8 cellular contexts compared by ENCODE assay signal in the genomic region with DNA sequence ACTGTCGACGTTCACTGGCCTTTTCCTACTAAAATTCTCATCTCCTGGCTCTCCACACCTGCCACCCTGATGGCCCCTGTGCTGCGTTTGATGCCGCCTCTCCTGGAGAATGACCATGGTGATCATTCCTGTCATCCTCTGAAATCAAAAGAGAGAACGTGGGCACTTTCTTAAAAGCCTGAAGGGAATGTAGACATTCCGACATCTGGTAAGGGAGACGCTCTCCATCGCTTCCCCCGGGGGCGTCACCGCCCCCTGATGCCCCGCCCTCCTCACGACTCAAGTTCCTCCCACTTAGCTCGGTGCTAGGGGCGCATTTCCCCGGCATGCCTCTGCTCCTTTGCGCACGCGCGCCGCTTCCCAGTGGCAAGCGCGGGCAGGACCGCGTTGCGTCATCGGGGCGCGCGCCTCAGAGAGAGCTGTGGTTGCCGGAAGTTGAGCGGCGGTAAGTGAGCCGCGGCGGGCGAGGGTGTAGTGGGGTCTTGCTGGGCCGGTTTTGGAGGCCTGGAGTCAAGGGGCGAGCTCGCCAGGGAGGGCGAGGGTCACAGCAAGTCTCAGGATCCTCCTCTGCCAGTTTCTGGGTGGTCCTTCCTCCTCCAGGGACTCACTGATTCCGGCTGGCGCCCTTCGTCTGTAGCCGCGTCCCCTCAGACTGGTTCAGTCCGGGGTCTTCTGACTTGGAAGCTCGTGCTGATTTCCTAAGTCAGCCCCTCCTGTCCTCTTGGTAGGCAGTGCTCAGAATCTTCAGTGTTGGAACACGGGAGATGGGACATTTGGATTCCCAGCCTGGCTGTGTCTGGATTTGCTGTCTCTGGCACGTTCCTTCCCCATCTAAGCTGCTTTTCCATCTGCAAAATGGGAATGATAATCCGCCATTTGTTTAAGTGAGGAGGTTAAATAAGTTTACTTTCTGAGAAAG. TPM values are rescaled to one million over a fixed set of nuclear protein-coding genes. Genes with fewer than 3 reads are reported as not detected.
DNase-seq lines count a peak whose midpoint lies in the region; ATAC-seq, FAIRE-seq and TF ChIP-seq lines count a peak whose summit lies in the region.

A gene with protein sequence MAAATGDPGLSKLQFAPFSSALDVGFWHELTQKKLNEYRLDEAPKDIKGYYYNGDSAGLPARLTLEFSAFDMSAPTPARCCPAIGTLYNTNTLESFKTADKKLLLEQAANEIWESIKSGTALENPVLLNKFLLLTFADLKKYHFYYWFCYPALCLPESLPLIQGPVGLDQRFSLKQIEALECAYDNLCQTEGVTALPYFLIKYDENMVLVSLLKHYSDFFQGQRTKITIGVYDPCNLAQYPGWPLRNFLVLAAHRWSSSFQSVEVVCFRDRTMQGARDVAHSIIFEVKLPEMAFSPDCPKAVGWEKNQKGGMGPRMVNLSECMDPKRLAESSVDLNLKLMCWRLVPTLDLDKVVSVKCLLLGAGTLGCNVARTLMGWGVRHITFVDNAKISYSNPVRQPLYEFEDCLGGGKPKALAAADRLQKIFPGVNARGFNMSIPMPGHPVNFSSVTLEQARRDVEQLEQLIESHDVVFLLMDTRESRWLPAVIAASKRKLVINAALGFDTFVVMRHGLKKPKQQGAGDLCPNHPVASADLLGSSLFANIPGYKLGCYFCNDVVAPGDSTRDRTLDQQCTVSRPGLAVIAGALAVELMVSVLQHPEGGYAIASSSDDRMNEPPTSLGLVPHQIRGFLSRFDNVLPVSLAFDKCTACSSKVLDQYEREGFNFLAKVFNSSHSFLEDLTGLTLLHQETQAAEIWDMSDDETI (plus strand): TSS at position 412 of the 919 bp plus-strand sequence. CDS start 26,299 bp downstream, outside the sequence.

- H3K4me1 ChIP-seq in pancreas (peaks cover 0 to 11% (median 7%) of the 10 kb centered on the region in 3 donors), tibial artery (peaks cover 0 to 19% (median 12%) of the 10 kb centered on the region in 4 donors)

- H3K27me3 ChIP-seq in pancreas (no peaks in the 10 kb centered on the region), tibial artery (no peaks in the 10 kb centered on the region)

- WGBS in pancreas, 2 donors = 1 to 2% methylated on average over 51 of the region's 51 CpGs

- intact Hi-C loops in Right ventricle myocardium inferior (cut with DNase I) (no loop called here), pancreas (cut with DNase I) (no loop called here), tibial artery (cut with DNase I; ENCODE audit: low total_unique reads) (loop anchor here (10.0 kb wide), 2 partner anchors 137 to 383 kb away; no protein-coding TSS in a partner anchor)

- ATAC-seq in HG02759 (IDR thresholded peaks at IDR 0.05; ENCODE audit: unreplicated experiment) (peak; percentile 99), Right ventricle myocardium inferior (peak; percentile 99), pancreas (peak; percentile 97 to 100 (median 100))

- peak within 1 kb of the TSS; percentile 79 for H3K4me3 ChIP-seq in GM12865 (ENCODE audit: low read depth, low read length)
- peak within 1 kb of the TSS; percentile 78 to 92 (median 86) for H3K4me3 ChIP-seq in pancreas
- H3K4me3 ChIP-seq in tibial artery = peak within 1 kb of the TSS; percentile 71 to 77

- no peaks in the 10 kb centered on the region for H3K9me3 ChIP-seq in pancreas
- H3K9me3 ChIP-seq in tibial artery = no peaks in the 10 kb centered on the region

- DNase-seq in GM12865 (ENCODE audit: low read depth) (peak; percentile 97), NCI-H1417 (lab: John Stamatoyannopoulos, UW) (peak; percentile 84 to 94 (median 93)), SW 1271 (lab: John Stamatoyannopoulos, UW) (peak; percentile 94 to 97), Right ventricle myocardium inferior (ENCODE audit: missing footprints) (peak; percentile 100), pancreas (peak; percentile 96 to 99 (median 96)), tibial artery (peak; percentile 96 to 98)
- peak; percentile 96 for DNase-seq in activated naive CD8-positive, alpha-beta T cell treated with anti-CD3 and anti-CD28 coated beads, Interleukin-2, amount 50 U/mL, for 16 hours (ENCODE audit: low read depth, low spot score)

- H3K36me3 ChIP-seq in pancreas (no peaks in the 10 kb centered on the region), tibial artery (peaks cover 0 to 4% (median 0%) of the 10 kb centered on the region in 3 donors)

- no peak for TF ChIP-seq CTCF in GM12865 (IDR thresholded peaks at IDR 0.05; ENCODE audit: insufficient read depth, low read depth, low read length, missing control alignments)
- TF ChIP-seq CTCF in pancreas (IDR thresholded peaks at IDR 0.05) = no peak
- peak in 1 of 2 experiments; percentile 41 for TF ChIP-seq CTCF in tibial artery (IDR thresholded peaks at IDR 0.05)

- H3K27ac ChIP-seq in pancreas = peak within 1 kb of the TSS in 3 of 4 donors; percentile 55 to 80 (median 68)
- H3K27ac ChIP-seq in tibial artery = peak within 1 kb of the TSS; percentile 77 to 84

- FAIRE-seq in pancreas (lab: Jason Lieb, UNC) = no peak

RNA-seq across cellular contexts. Expression of the gene that starts here (rescaled TPM):
- 17.5 TPM for total RNA-seq in Right ventricle myocardium inferior
- total RNA-seq in pancreas = 10 to 100 TPM; 13.0 to 28.0 (median 16.6) TPM
- 1 to 10 TPM; 5.1 to 6.1 TPM for polyA plus RNA-seq in pancreas

Comparison
In these comparisons a context has a peak if more than half of its experiments do, and no peak if none do; other contexts are left out.
1. Peak in every context shown above with its lines: DNase-seq, ATAC-seq, H3K4me3 ChIP-seq and H3K27ac ChIP-seq.